Comparison of ENCODE assay signal across 17 cellular contexts in genomic region chr21:29133796-29134195, GRCh38. TPM values are rescaled to one million over a fixed set of nuclear protein-coding genes. Genes with fewer than 3 reads are reported as not detected.
DNase-seq lines count a peak whose midpoint lies in the region; ATAC-seq, FAIRE-seq and TF ChIP-seq lines count a peak whose summit lies in the region.
"Had no signal": no experiment of that assay in that cellular context is flagged by ENCODE, and none has a peak within 500 bp of the region (broad histone marks: within the 10 kb centered on the region; RNA-seq: fewer than 3 reads in every experiment).

No MANE protein-coding gene starts in this region.

- H3K23me2 ChIP-seq in H9 (ENCODE audit: insufficient read length, low read depth, low read length, poor library complexity, severe bottlenecking) = no peaks in the 10 kb centered on the region

- in situ Hi-C loops in Caki2 (cut with HindIII; ENCODE audit: low pct_unique_long_range_greater_than_20kb, low sequenced_read_pairs) = no loop called here

- H2AFZ ChIP-seq in H9 (ENCODE audit: low read length) = no peak overlapping the region

- H4K91ac ChIP-seq in H9 (ENCODE audit: insufficient read length, low read depth, low read length) = no peak overlapping the region

- H3K9me3 ChIP-seq in H9 (ENCODE audit: control insufficient read depth, low read depth, low read length) = no peaks in the 10 kb centered on the region
- H3K9me3 ChIP-seq: A549, Caco-2, Peyer's patch had no signal

- H3K4me3 Mint-ChIP-seq in H9 (no peak overlapping the region), T-cell (no peak overlapping the region)
- H3K4me3 Mint-ChIP-seq: IgD-negative memory B cell had no signal

- H3K14ac ChIP-seq in H9 (ENCODE audit: insufficient read depth, low read length) = no peak overlapping the region

- CTCF ChIA-PET in HEK293T (lab: Yijun Ruan, JAX) (no interaction called here), T-cell (lab: Charles Lee) (no interaction called here)

- H3K27ac ChIP-seq in H9 (ENCODE audit: insufficient read length, low read depth, low read length) = no peak overlapping the region
- H3K27ac ChIP-seq: A549, Peyer's patch had no signal

- DNase-seq in Caki2 (ENCODE audit: low read depth) (peak; percentile 26), H9 (peak; percentile 33), choroid plexus epithelial cell (ENCODE audit: low read depth) (peak; percentile 72), lung microvascular endothelial cell (ENCODE audit: low read depth in 2 of 2) (peak; percentile 7 to 33), HEK293T (ENCODE audit: extremely low spot score) (no peak), RCC 7860 (ENCODE audit: low spot score) (no peak), T-cell (no peak)
- DNase-seq: Caco-2, GDM1, GOT3, NCI-H2081, Peyer's patch, SHP77 had no signal

- H3K79me1 ChIP-seq in H9 (ENCODE audit: insufficient read depth, low read depth, low read length, poor library complexity, severe bottlenecking) = no peaks in the 10 kb centered on the region

- H2BK15ac ChIP-seq in H9 (ENCODE audit: low read depth, low read length) = no peak overlapping the region

- H2BK20ac ChIP-seq in H9 (ENCODE audit: low read depth, low read length, poor library complexity, severe bottlenecking) = no peak overlapping the region

- peaks cover 6 to 8% of the 10 kb centered on the region in 2 experiments; a peak in 2 of 5 replicates for H3K9me3 Mint-ChIP-seq in H9
- H3K9me3 Mint-ChIP-seq in T-cell = peaks cover 0 to 9% (median 4%) of the 10 kb centered on the region in 3 donors

- H3K4me3 ChIP-seq in choroid plexus epithelial cell (ENCODE audit: low read depth, low read length) = no peak overlapping the region
- H3K4me3 ChIP-seq: A549, Peyer's patch had no signal

- ATAC-seq in HG02610 (IDR thresholded peaks at IDR 0.05; ENCODE audit: unreplicated experiment) (no peak), T-cell (replicated peaks in 1 of 4) (no peak)
- ATAC-seq: A549 had no signal

- H2BK5ac ChIP-seq in H9 (ENCODE audit: insufficient read length, low read length) = no peak overlapping the region

- no peak overlapping the region for H3K4ac ChIP-seq in H9 (ENCODE audit: low read depth, low read length)

- TF ChIP-seq CTCF in H9 (conservative IDR thresholded peaks at IDR 0.05) = no peak
- TF ChIP-seq CTCF in choroid plexus epithelial cell (conservative IDR thresholded peaks at IDR 0.05; ENCODE audit: low read depth, low read length) = no peak

- peaks cover 88% of the 10 kb centered on the region for H3K27me3 Mint-ChIP-seq in H9 (ENCODE audit: low read depth)
- H3K27me3 Mint-ChIP-seq in T-cell = no peaks in the 10 kb centered on the region
- H3K27me3 Mint-ChIP-seq: IgD-negative memory B cell had no signal

- POLR2A ChIA-PET in HEK293T (lab: Yijun Ruan, JAX) (no interaction called here), T-cell (lab: Charles Lee) (no interaction called here)

- H3K27ac Mint-ChIP-seq in H9 = no peak overlapping the region
- H3K27ac Mint-ChIP-seq in T-cell = no peak overlapping the region
- H3K27ac Mint-ChIP-seq: IgD-negative memory B cell had no signal

- H2BK120ac ChIP-seq in H9 (ENCODE audit: low read depth, low read length, poor library complexity, severe bottlenecking) = no peak overlapping the region

- H3K4me1 ChIP-seq in H9 (ENCODE audit: insufficient read depth, low read length) = no peaks in the 10 kb centered on the region
- H3K4me1 ChIP-seq: A549, Caco-2, Peyer's patch had no signal

- H4K8ac ChIP-seq in H9 (replicated peaks; ENCODE audit: insufficient read length, low read depth, low read length) = no peak overlapping the region

- no peaks in the 10 kb centered on the region; a peak in 1 of 7 replicates for H3K36me3 Mint-ChIP-seq in H9 (ENCODE audit: insufficient read depth in 1 of 3, low read depth in 3 of 3)
- H3K36me3 Mint-ChIP-seq in T-cell = peaks cover 24% of the 10 kb centered on the region

- no CpG with 5 or more reads among the region's 5 CpGs for WGBS in H9 (ENCODE audit: extremely low coverage, insufficient read length, low lambda C conversion rate)

- no peak overlapping the region for H3K56ac ChIP-seq in H9 (ENCODE audit: insufficient read length, low read depth, low read length)

- no peaks in the 10 kb centered on the region; the same call in 1 of the 2 replicates for H3K27me3 ChIP-seq in H9 (ENCODE audit: insufficient read depth, low read length)
- H3K27me3 ChIP-seq: Peyer's patch had no signal

- no peak overlapping the region for H3K18ac ChIP-seq in H9 (ENCODE audit: insufficient read length, low read depth, low read length)

- peaks cover 9 to 14% of the 10 kb centered on the region in 2 experiments for H3K4me1 Mint-ChIP-seq in H9
- no peaks in the 10 kb centered on the region for H3K4me1 Mint-ChIP-seq in T-cell

- H2AK5ac ChIP-seq in H9 (ENCODE audit: insufficient read length, low read length) = no peak overlapping the region

- no peak overlapping the region for H2BK12ac ChIP-seq in H9 (ENCODE audit: insufficient read length, low read depth, low read length)

- H4K20me1 ChIP-seq in H9 (ENCODE audit: control insufficient read depth, insufficient read depth, insufficient read length) = no peaks in the 10 kb centered on the region

- FAIRE-seq in RCC 7860 (lab: Jason Lieb, UNC) = no peak
- FAIRE-seq: A549 had no signal

- no peaks in the 10 kb centered on the region for H3K79me2 ChIP-seq in H9 (ENCODE audit: insufficient read depth, low read length)

- H3K9ac ChIP-seq in H9 (ENCODE audit: extremely low read depth, insufficient read length, low read length) = no peak overlapping the region

- H3T11ph ChIP-seq in H9 (ENCODE audit: low read length) = no peak overlapping the region

- H4K5ac ChIP-seq in H9 (ENCODE audit: insufficient read length, low read depth, low read length) = no peak overlapping the region

- H3K23ac ChIP-seq in H9 (ENCODE audit: insufficient read length, low read depth, low read length) = no peak overlapping the region

- no peak overlapping the region for H3K4me2 ChIP-seq in H9 (ENCODE audit: insufficient read depth, insufficient read length, low read length)
- H3K4me2 ChIP-seq: A549 had no signal

TF ChIP-seq in HEK293T, 16 proteins besides CTCF, POLR2A, EP300 and RAD21:
- TF ChIP-seq CTBP1 (IDR thresholded peaks at IDR 0.05; ENCODE audit: borderline replicate concordance) = no peak
- TF ChIP-seq SP1 (IDR thresholded peaks at IDR 0.05) = no peak
- TF ChIP-seq L3MBTL2 (conservative IDR thresholded peaks at IDR 0.05) = no peak
- no peak for TF ChIP-seq FOXM1 (IDR thresholded peaks at IDR 0.05; ENCODE audit: borderline replicate concordance)
- TF ChIP-seq LEF1 (IDR thresholded peaks at IDR 0.05; ENCODE audit: borderline replicate concordance) = no peak
- no peak for TF ChIP-seq BHLHE40 (IDR thresholded peaks at IDR 0.05; ENCODE audit: borderline replicate concordance)

RNA-seq across cellular contexts. Expression of gene MAP3K7CL, which starts 3.4 kb away (rescaled TPM):
- 2.0 and 18.1 TPM in 2 replicates for total RNA-seq in Caki2 (2014; rRNA removed; shearing (Covaris generic); ENCODE audit: low replicate concordance)
- total RNA-seq in H9 (2021) (not detected in 2 replicates), lung microvascular endothelial cell (2.2 and 3.0 TPM in 2 replicates), T-cell (1 to 10 TPM; 4.8 to 9.1 (median 7.4) TPM)
- total RNA-seq: NCI-H460 had no signal

Comparison
In these comparisons a context has a peak if more than half of its experiments do, and no peak if none do; other contexts are left out.
1. DNase-seq: peak in Caki2 (single experiment), H9 (single experiment), choroid plexus epithelial cell (single experiment) and lung microvascular endothelial cell (2 of 2); none in HEK293T (single experiment), RCC 7860 (single experiment) and T-cell (0 of 34).